In genomic region chr7:22726345-22726848, GRCh38 we compare ENCODE assay signal across 8 cellular contexts. TPM values are rescaled to one million over a fixed set of nuclear protein-coding genes. Genes with fewer than 3 reads are reported as not detected.
A peak's percentile ranks its signal among the peaks of the same experiment; 100 is the strongest.
DNase-seq lines count a peak whose midpoint lies in the region; TF ChIP-seq lines count a peak whose summit lies in the region.

No MANE protein-coding gene starts in this region.

- peaks cover 60% of the 10 kb centered on the region for H3K27me3 Mint-ChIP-seq in T-helper 2 cell treated with Interferon-gamma antibody and Interleukin-4, amounts not matched to agents 5 μg/mL and 100 μg/mL, for 36 hours (ENCODE audit: low read depth)
- H3K27me3 Mint-ChIP-seq in brain, result peaks cover 3% of the 10 kb centered on the region

- peak overlapping the region; percentile 76 for H2AFZ ChIP-seq in Loucy (ENCODE audit: low read length)

- in situ Hi-C loops in HAP-1 (cut with MboI; ENCODE audit: low sequenced_read_pairs), result loop anchor here (5.0 to 25.0 kb wide), 2 partner anchors 164 to 336 kb away; no protein-coding TSS in a partner anchor

- H3F3A ChIP-seq in Loucy (ENCODE audit: low read depth), result no peaks in the 10 kb centered on the region

- no peaks in the 10 kb centered on the region for H3K36me3 Mint-ChIP-seq in T-helper 2 cell treated with Interferon-gamma antibody and Interleukin-4, amounts not matched to agents 5 μg/mL and 100 μg/mL, for 36 hours (ENCODE audit: low read depth)
- no peaks in the 10 kb centered on the region for H3K36me3 Mint-ChIP-seq in brain

- no peaks in the 10 kb centered on the region for H3K9me2 ChIP-seq in Loucy (replicated peaks; ENCODE audit: low read depth, low read length)

- DNase-seq in NCI-H2196 (lab: John Stamatoyannopoulos, UW; ENCODE audit: unreplicated experiment) (peak; percentile 3), NCI-H2196 treated with DMSO at 0.1 percent for 48 hours (lab: John Stamatoyannopoulos, UW; ENCODE audit: unreplicated experiment) (no peak), HAP-1 (ENCODE audit: low spot score in 2 of 2) (peak; percentile 77 to 82), kidney glomerular epithelial cell (lab: John Stamatoyannopoulos, UW) (peak; percentile 98)
- peak; percentile 38 for DNase-seq in T-helper 2 cell treated with Interferon-gamma antibody and Interleukin-4, amounts not matched to agents 5 μg/mL and 100 μg/mL, for 36 hours (ENCODE audit: low spot score)
- DNase-seq in stimulated activated CD4-positive, alpha-beta T cell treated with anti-CD3 and anti-CD28 coated beads, Interleukin-2, amount 100 ng/mL, for 24 hours, result peak; percentile 54 to 59

- peaks cover 38% of the 10 kb centered on the region for H3K4me1 Mint-ChIP-seq in T-helper 2 cell treated with Interferon-gamma antibody and Interleukin-4, amounts not matched to agents 5 μg/mL and 100 μg/mL, for 36 hours (ENCODE audit: low read depth)
- H3K4me1 Mint-ChIP-seq in brain, result peaks cover 42% of the 10 kb centered on the region

- H3K4me3 Mint-ChIP-seq in T-helper 2 cell treated with Interferon-gamma antibody and Interleukin-4, amounts not matched to agents 5 μg/mL and 100 μg/mL, for 36 hours, result peak overlapping the region; percentile 60
- H3K4me3 Mint-ChIP-seq in brain, result peak overlapping the region in 3 of 5 experiments; percentile 10 to 39 (median 39)

- no peak overlapping the region for H3K27ac Mint-ChIP-seq in T-helper 2 cell treated with Interferon-gamma antibody and Interleukin-4, amounts not matched to agents 5 μg/mL and 100 μg/mL, for 36 hours
- H3K27ac Mint-ChIP-seq in brain, result no peak overlapping the region

- H3K27me3 ChIP-seq in HAP-1 (ENCODE audit: low read depth), result no peaks in the 10 kb centered on the region
- H3K27me3 ChIP-seq in Loucy (ENCODE audit: insufficient read depth, low read length, poor library complexity, severe bottlenecking), result peaks cover 5% of the 10 kb centered on the region

- H4K20me1 ChIP-seq in Loucy (ENCODE audit: insufficient read depth, low read length, poor library complexity, severe bottlenecking), result no peaks in the 10 kb centered on the region

- no peaks in the 10 kb centered on the region for H3K9me3 Mint-ChIP-seq in T-helper 2 cell treated with Interferon-gamma antibody and Interleukin-4, amounts not matched to agents 5 μg/mL and 100 μg/mL, for 36 hours
- H3K9me3 Mint-ChIP-seq in brain, result no peaks in the 10 kb centered on the region

- H3K9ac ChIP-seq in Loucy (ENCODE audit: low read depth, low read length, poor library complexity, severe bottlenecking), result peak overlapping the region; percentile 51

- peaks cover 8% of the 10 kb centered on the region for H3K4me1 ChIP-seq in HAP-1
- peaks cover 13% of the 10 kb centered on the region for H3K4me1 ChIP-seq in Loucy (ENCODE audit: insufficient read depth, low read length, poor library complexity, severe bottlenecking)

- peak overlapping the region; percentile 80 for H3K4me2 ChIP-seq in Loucy (ENCODE audit: low read depth, low read length, poor library complexity, severe bottlenecking)

- TF ChIP-seq CTCF in Loucy (conservative IDR thresholded peaks at IDR 0.05; ENCODE audit: low read length), result peak; percentile 70
- TF ChIP-seq CTCF in brain (conservative IDR thresholded peaks at IDR 0.05), result peak; percentile 49 to 52

- no peaks in the 10 kb centered on the region for H3K36me3 ChIP-seq in HAP-1 (replicated peaks)
- no peaks in the 10 kb centered on the region for H3K36me3 ChIP-seq in Loucy (ENCODE audit: insufficient read depth, low read length)

- H3K4me3 ChIP-seq in HAP-1 (no peak overlapping the region), Loucy (ENCODE audit: low read length, poor library complexity, severe bottlenecking) (peak overlapping the region; percentile 68)

- H3K79me2 ChIP-seq in Loucy (ENCODE audit: insufficient read depth, low read length), result no peaks in the 10 kb centered on the region

- H3K9me3 ChIP-seq in HAP-1, result no peaks in the 10 kb centered on the region
- H3K9me3 ChIP-seq in Loucy (ENCODE audit: insufficient read depth, low read depth, low read length), result no peaks in the 10 kb centered on the region

RNA-seq across cellular contexts. Expression of gene IL6, which starts 0.6 kb away (rescaled TPM):
- polyA plus RNA-seq in brain (ENCODE audit: insufficient read depth, low read depth, low replicate concordance), result 1.6 TPM
